In genomic region chr2:124248366-124248765, GRCh38 we compare ENCODE assay signal across 27 cellular contexts.
"Had no signal": no experiment of that assay in that cellular context is flagged by ENCODE, and none has a peak within 500 bp of the region (broad histone marks: within the 10 kb centered on the region; RNA-seq: fewer than 3 reads in every experiment).

No MANE protein-coding gene starts in this region.

- DNase-seq: activated CD4-positive, alpha-beta memory T cell treated with anti-CD3 and anti-CD28 coated beads, Interleukin-2, amount 10 ng/mL, durations not matched to agents 7 days and 5 days; activated CD4-positive, alpha-beta T cell treated with anti-CD3 and anti-CD28 coated beads for 1 hour; activated CD4-positive, alpha-beta T cell treated with anti-CD3 and anti-CD28 coated beads for 4 hours; activated CD4-positive, alpha-beta T cell treated with anti-CD3 and anti-CD28 coated beads, Interleukin-2, amount 10 ng/mL, durations not matched to agents 7 days and 5 days; activated CD4-positive, alpha-beta T cell treated with anti-CD3 and anti-CD28 coated beads, Interleukin-2, amount 50 U/mL, for 4 hours; activated CD8-positive, alpha-beta memory T cell treated with anti-CD3 and anti-CD28 coated beads, Interleukin-2, amount 50 U/mL, for 48 hours; activated gamma-delta T cell; activated naive CD4-positive, alpha-beta T cell; activated naive CD4-positive, alpha-beta T cell treated with anti-CD3 and anti-CD28 coated beads, Interleukin-2, amount 10 ng/mL, durations not matched to agents 7 days and 5 days; activated naive CD8-positive, alpha-beta T cell treated with anti-CD3 and anti-CD28 coated beads, Interleukin-2, amount 10 ng/mL, durations not matched to agents 7 days and 5 days; activated T-cell treated with anti-CD3 and anti-CD28 coated beads for 4 hours; activated T-cell treated with anti-CD3 and anti-CD28 coated beads, Interleukin-2, amount 50 U/mL, for 24 hours; activated T-cell treated with anti-CD3 and anti-CD28 coated beads, Interleukin-2, amount 50 U/mL, for 72 hours; dorsolateral prefrontal cortex; effector memory CD4-positive, alpha-beta T cell; endodermal cell; foreskin keratinocyte; gastrocnemius medialis; glutamatergic neuron; heart left ventricle; T-helper 2 cell had no signal

- H3K36me3 ChIP-seq: ascending aorta, breast epithelium, gastrocnemius medialis, heart left ventricle had no signal

- H3K4me3 ChIP-seq: ascending aorta, breast epithelium, coronary artery, dorsolateral prefrontal cortex, gastrocnemius medialis, heart left ventricle had no signal

- H3K27ac ChIP-seq: ascending aorta, breast epithelium, coronary artery, dorsolateral prefrontal cortex, foreskin keratinocyte, gastrocnemius medialis, heart left ventricle had no signal

- H3K4me1 ChIP-seq: ascending aorta, breast epithelium, foreskin keratinocyte, gastrocnemius medialis, heart left ventricle had no signal

- H3K9me3 ChIP-seq: ascending aorta, breast epithelium, gastrocnemius medialis, heart left ventricle had no signal

- H3K27me3 ChIP-seq: ascending aorta, breast epithelium, dorsolateral prefrontal cortex, foreskin keratinocyte, gastrocnemius medialis, heart left ventricle had no signal

- ATAC-seq: activated naive CD4-positive, alpha-beta T cell treated with anti-CD3 and anti-CD28 coated beads, Interleukin-2, amount 50 U/mL, for 72 hours; activated T-cell treated with anti-CD3 and anti-CD28 coated beads, Interleukin-2, amount 50 U/mL, for 72 hours; esophagus mucosa; foreskin keratinocyte; gastrocnemius medialis; heart left ventricle; WTC11 had no signal
